Comparison of ENCODE assay signal across 16 cellular contexts in genomic region chr11:84501750-84502149, GRCh38.
A peak's percentile ranks its signal among the peaks of the same experiment; 100 is the strongest.
DNase-seq lines count a peak whose midpoint lies in the region; ATAC-seq and TF ChIP-seq lines count a peak whose summit lies in the region.
"Had no signal": no experiment of that assay in that cellular context is flagged by ENCODE, and none has a peak within 500 bp of the region (broad histone marks: within the 10 kb centered on the region; RNA-seq: fewer than 3 reads in every experiment).

No MANE protein-coding gene starts in this region.

- H3K27me3 Mint-ChIP-seq in activated B cell treated with CpG ODN at 0.5 μM for 24 hours, result peaks cover 3% of the 10 kb centered on the region
- H3K27me3 Mint-ChIP-seq: CD4-positive, alpha-beta T cell had no signal

- no peak for TF ChIP-seq CTCF in activated B cell treated with CpG ODN at 0.5 μM for 24 hours (IDR thresholded peaks at IDR 0.05)

- DNase-seq in SIG-M5 treated with dmso at 0.1 percent for 504 hours (lab: John Stamatoyannopoulos, UW; ENCODE audit: unreplicated experiment) (peak; percentile 20), SIG-M5 (lab: John Stamatoyannopoulos, UW) (no peak), NOMO-1 (lab: John Stamatoyannopoulos, UW; ENCODE audit: unreplicated experiment in 2 of 2) (peak; percentile 55 to 83), activated B cell treated with CpG ODN at 0.5 μM for 24 hours (no peak), T-helper 2 cell (no peak)
- DNase-seq in stimulated activated CD4-positive, alpha-beta T cell treated with anti-CD3 and anti-CD28 coated beads, Interleukin-15, amount 100 ng/mL, for 24 hours, result no peak
- DNase-seq: 8988T; CD4-positive, alpha-beta T cell; KG1; NCI-H1105; NCI-H2081; NCI-H446 treated with DMSO at 0.1 percent for 48 hours; NK-92 treated with Interleukin-12 subunit alpha and Interleukin-12 subunit beta, amount 100 ng/mL, for 24 hours had no signal

- H3K9me3 Mint-ChIP-seq in activated B cell treated with CpG ODN at 0.5 μM for 24 hours, result no peaks in the 10 kb centered on the region

- peak overlapping the region; percentile 56 for H3K27ac Mint-ChIP-seq in activated B cell treated with CpG ODN at 0.5 μM for 24 hours
- H3K27ac Mint-ChIP-seq: CD4-positive, alpha-beta T cell had no signal

- CTCF ChIA-PET in activated B cell treated with CpG ODN at 0.5 μM for 24 hours (lab: Charles Lee), result no interaction called here

- ATAC-seq in activated B cell treated with CpG ODN at 0.5 μM for 24 hours (ENCODE audit: low read depth) (no peak), GM18861 (IDR thresholded peaks at IDR 0.05; ENCODE audit: unreplicated experiment) (no peak), HG02840 (IDR thresholded peaks at IDR 0.05; ENCODE audit: low FRiP score, unreplicated experiment) (no peak)
- ATAC-seq: HepG2 had no signal

- intact Hi-C loops in activated B cell treated with CpG ODN at 0.5 μM for 24 hours (cut with micrococcal nuclease), result no loop called here

- POLR2A ChIA-PET in activated B cell treated with CpG ODN at 0.5 μM for 24 hours (lab: Charles Lee), result no interaction called here

- no peak overlapping the region for H3K4me3 Mint-ChIP-seq in activated B cell treated with CpG ODN at 0.5 μM for 24 hours
- H3K4me3 Mint-ChIP-seq: CD4-positive, alpha-beta T cell had no signal

- H3K4me1 Mint-ChIP-seq in activated B cell treated with CpG ODN at 0.5 μM for 24 hours, result peaks cover 5% of the 10 kb centered on the region

- no peaks in the 10 kb centered on the region for H3K36me3 Mint-ChIP-seq in activated B cell treated with CpG ODN at 0.5 μM for 24 hours (ENCODE audit: low read depth)

Comparison
In these comparisons a context has a peak if more than half of its experiments do, and no peak if none do; other contexts are left out.
1. DNase-seq: peak in SIG-M5 treated with dmso at 0.1 percent for 504 hours (single experiment) and NOMO-1 (2 of 2); none in SIG-M5 (single experiment), activated B cell treated with CpG ODN at 0.5 μM for 24 hours (single experiment), stimulated activated CD4-positive, alpha-beta T cell treated with anti-CD3 and anti-CD28 coated beads, Interleukin-15, amount 100 ng/mL, for 24 hours (single experiment) and T-helper 2 cell (0 of 5).